In genomic region chr10:97321032-97321806, GRCh38 we compare ENCODE assay signal across 9 cellular contexts. TPM values are rescaled to one million over a fixed set of nuclear protein-coding genes. Genes with fewer than 3 reads are reported as not detected.
A peak's percentile ranks its signal among the peaks of the same experiment; 100 is the strongest.
DNase-seq lines count a peak whose midpoint lies in the region; ATAC-seq and TF ChIP-seq lines count a peak whose summit lies in the region.
"Had no signal": no experiment of that assay in that cellular context is flagged by ENCODE, and none has a peak within 500 bp of the region (broad histone marks: within the 10 kb centered on the region; RNA-seq: fewer than 3 reads in every experiment).

No MANE protein-coding gene starts in this region.

- no peak overlapping the region for H3K4me3 Mint-ChIP-seq in Caco-2 (ENCODE audit: unreplicated experiment)

- H3K4me1 Mint-ChIP-seq in Caco-2 (ENCODE audit: low read depth, unreplicated experiment) = peaks cover 12% of the 10 kb centered on the region

- no peaks in the 10 kb centered on the region for H4K20me1 ChIP-seq in DOHH2 (ENCODE audit: control insufficient read depth, insufficient read depth, low read depth, low read length)

- ATAC-seq in lung (ENCODE audit: insufficient read depth, low FRiP score) = no peak
- no peak for ATAC-seq in HG02642 (IDR thresholded peaks at IDR 0.05; ENCODE audit: poor library complexity, unreplicated experiment)

- peak; percentile 80 for DNase-seq in NCI-H510A (lab: John Stamatoyannopoulos, UW)
- peak in 51 of 61 donors; percentile 6 to 71 (median 36) for DNase-seq in caudate nucleus (lab: John Stamatoyannopoulos, UW)
- DNase-seq in lung (ENCODE audit: low spot score) = peak; percentile 31
- DNase-seq in superior temporal gyrus (ENCODE audit: extremely low spot score) = peak; percentile 80
- DNase-seq in Caco-2 = no peak
- DNase-seq in NCI-H128 (lab: John Stamatoyannopoulos, UW; ENCODE audit: unreplicated experiment) = no peak

- peaks cover 4% of the 10 kb centered on the region for H3K79me2 ChIP-seq in DOHH2 (ENCODE audit: control insufficient read depth, low read length)

- intact Hi-C loops in Caco-2 (cut with micrococcal nuclease; ENCODE audit: unreplicated experiment) = no loop called here

- H3K9me3 ChIP-seq in DOHH2 (ENCODE audit: control insufficient read depth, insufficient read depth, low read length) (no peaks in the 10 kb centered on the region), lung (ENCODE audit: control insufficient read depth in 2 of 2, insufficient read depth in 1 of 2, low read length in 1 of 2) (no peaks in the 10 kb centered on the region), Caco-2 (no peaks in the 10 kb centered on the region)

- peak overlapping the region; percentile 98 for H3K4me2 ChIP-seq in DOHH2 (ENCODE audit: low read length)

- H3K36me3 Mint-ChIP-seq in Caco-2 (ENCODE audit: insufficient read depth, unreplicated experiment) = peaks cover 17% of the 10 kb centered on the region

- H3K27ac Mint-ChIP-seq in Caco-2 (ENCODE audit: unreplicated experiment) = no peak overlapping the region

- H3K9me3 Mint-ChIP-seq in Caco-2 (ENCODE audit: unreplicated experiment) = no peaks in the 10 kb centered on the region

- H3K9me2 ChIP-seq in DOHH2 (replicated peaks; ENCODE audit: control insufficient read depth, low read length) = no peaks in the 10 kb centered on the region

- H3K36me3 ChIP-seq in DOHH2 (ENCODE audit: control insufficient read depth, low read length) (no peaks in the 10 kb centered on the region), lung (ENCODE audit: control insufficient read depth in 2 of 2, insufficient read depth in 2 of 2, low read length in 2 of 2) (no peaks in the 10 kb centered on the region), Caco-2 (ENCODE audit: control insufficient read depth, insufficient read depth, low read length) (no peaks in the 10 kb centered on the region)

- no peak overlapping the region for H3K27ac ChIP-seq in DOHH2 (ENCODE audit: low read depth, low read length)
- H3K27ac ChIP-seq in caudate nucleus (ENCODE audit: low read depth, low read length) = peak overlapping the region; percentile 62
- peak overlapping the region in 1 of 2 donors; percentile 55 for H3K27ac ChIP-seq in lung (ENCODE audit: low read depth in 1 of 2, low read length in 1 of 2)
- H3K27ac ChIP-seq: epithelial cell of prostate had no signal

- H3K27me3 Mint-ChIP-seq in Caco-2 (ENCODE audit: insufficient read depth, unreplicated experiment) = peaks cover 3% of the 10 kb centered on the region

- WGBS in lung, 2 donors = 8 to 14% methylated on average over 38 of the region's 38 CpGs

- H3K27me3 ChIP-seq in DOHH2 (ENCODE audit: control insufficient read depth, low read length) (peaks cover 11% of the 10 kb centered on the region), lung (ENCODE audit: control insufficient read depth, insufficient read depth) (no peaks in the 10 kb centered on the region), Caco-2 (replicated peaks; ENCODE audit: control insufficient read depth, insufficient read depth, low read length) (no peaks in the 10 kb centered on the region)

- H3K4me1 ChIP-seq in DOHH2 (ENCODE audit: control insufficient read depth, low read length) (peaks cover 22% of the 10 kb centered on the region), lung (ENCODE audit: control insufficient read depth in 2 of 2, insufficient read depth in 2 of 2, low read length in 2 of 2) (peaks cover 3% of the 10 kb centered on the region in 2 donors), Caco-2 (peaks cover 4% of the 10 kb centered on the region)

- H3F3A ChIP-seq in DOHH2 (ENCODE audit: control insufficient read depth, insufficient read depth) = 0 out of 2 replicates have a peak, but pooled peaks cover 3% of the 10 kb centered on the region

- POLR2A ChIA-PET in Caco-2 (lab: Charles Lee) = no interaction called here

- no TSS peak for BruUV-seq in Caco-2 (replicated peaks; lab: Mats Ljungman, UMichigan)

- H3K4me3 ChIP-seq in DOHH2 (ENCODE audit: low read length) (peak overlapping the region; percentile 92), lung (no peak overlapping the region), Caco-2 (ENCODE audit: low read depth, low read length) (no peak overlapping the region)

- TF ChIP-seq CTCF in DOHH2 (IDR thresholded peaks at IDR 0.05; ENCODE audit: low read depth, low read length, poor library complexity, severe bottlenecking) = no peak
- TF ChIP-seq CTCF in lung (IDR thresholded peaks at IDR 0.05; ENCODE audit: control extremely low read depth, extremely low read depth) = no peak
- no peak for TF ChIP-seq CTCF in Caco-2 (IDR thresholded peaks at IDR 0.05; ENCODE audit: insufficient read depth in 1 of 2, low read depth in 1 of 2, low read length in 1 of 2, severe bottlenecking in 1 of 2, unreplicated experiment in 1 of 2)

- CTCF ChIA-PET in Caco-2 (lab: Charles Lee) = no interaction called here

RNA-seq across cellular contexts. Expression of gene FRAT1, which starts 2.1 kb away (rescaled TPM):
- total RNA-seq in lung (10 to 100 TPM in 1 of 2 donors, 1 to 10 TPM in 1; 4.0 to 10.9 TPM), Caco-2 (2022) (2.3 and 2.9 TPM in 2 replicates)
- 10 to 100 TPM in 1 of 2 donors, 1 to 10 TPM in 1; 2.3 to 14.3 TPM for polyA plus RNA-seq in lung

RNA-seq across cellular contexts. Expression of gene FRAT2, which starts 13.3 kb away (rescaled TPM):
- 10 to 100 TPM; 12.5 to 22.0 TPM for total RNA-seq in lung
- 10 to 100 TPM in 1 of 2 donors, 1 to 10 TPM in 1; 7.0 to 25.9 TPM for polyA plus RNA-seq in lung
- total RNA-seq in Caco-2 (2022) = 16.6 and 18.8 TPM in 2 replicates

RNA-seq across cellular contexts. Expression of gene ARHGAP19, which starts 28.8 kb away (rescaled TPM):
- total RNA-seq in lung = 10 to 100 TPM; 10.0 to 20.4 TPM
- polyA plus RNA-seq in lung = 1 to 10 TPM; 1.9 to 6.9 TPM
- total RNA-seq in Caco-2 (2022) = 13.9 and 15.9 TPM in 2 replicates

Comparison
In these comparisons a context has a peak if more than half of its experiments do, and no peak if none do; other contexts are left out.
1. DNase-seq: peak in NCI-H510A (single experiment), caudate nucleus (51 of 61), lung (single experiment) and superior temporal gyrus (single experiment); none in Caco-2 (0 of 2) and NCI-H128 (single experiment).